8 cellular contexts compared by ENCODE assay signal in the genomic region with DNA sequence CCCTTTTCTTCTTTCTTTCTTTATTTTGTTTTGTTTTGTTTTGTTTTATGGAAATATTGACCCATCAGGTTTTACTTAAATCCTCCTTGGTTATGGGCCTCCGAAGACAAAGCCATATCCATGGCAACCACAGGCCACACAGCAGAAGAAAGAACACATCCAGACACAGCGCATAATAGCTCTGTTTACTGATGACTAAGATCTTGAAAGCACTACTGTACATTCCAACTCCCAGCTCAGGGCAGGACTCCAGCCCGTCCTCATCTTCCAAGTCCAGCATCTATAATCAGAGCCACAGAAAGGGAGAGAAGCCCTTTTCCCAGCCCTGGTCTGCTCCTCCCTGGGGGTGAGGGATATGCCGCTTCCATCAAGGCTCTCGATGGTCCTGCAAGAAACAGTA.
DNase-seq lines count a peak whose midpoint lies in the region; ATAC-seq and TF ChIP-seq lines count a peak whose summit lies in the region.

No MANE protein-coding gene starts in this region.

- H2BK5ac ChIP-seq in trophoblast cell (ENCODE audit: low read depth, low read length, poor library complexity) = no peak overlapping the region

- H3K79me2 ChIP-seq in trophoblast cell (ENCODE audit: control insufficient read depth, insufficient read depth, low read length, poor library complexity) = no peaks in the 10 kb centered on the region

- no peak overlapping the region for H3K9ac ChIP-seq in trophoblast cell (ENCODE audit: low read length)

- no peak overlapping the region for H3K23ac ChIP-seq in trophoblast cell (ENCODE audit: low read length)

- H3K4me1 ChIP-seq in foreskin keratinocyte (no peaks in the 10 kb centered on the region), trophoblast cell (ENCODE audit: control insufficient read depth in 1 of 2, insufficient read depth in 2 of 2, low read length in 2 of 2) (peaks cover 5% of the 10 kb centered on the region in 2 experiments)

- H3K9me3 ChIP-seq in trophoblast cell (ENCODE audit: insufficient read depth, low read depth, low read length) = no peaks in the 10 kb centered on the region

- TF ChIP-seq CTCF in foreskin keratinocyte (conservative IDR thresholded peaks at IDR 0.05) (no peak), GM10248 (IDR thresholded peaks at IDR 0.05; ENCODE audit: control extremely low read depth, extremely low read depth, low read depth, missing control alignments) (no peak)

- peak; percentile 51 for DNase-seq in COR-L47 (lab: John Stamatoyannopoulos, UW)
- DNase-seq in RPMI7951 (ENCODE audit: low read depth) = peak; percentile 90
- DNase-seq in foreskin keratinocyte = peak; percentile 16 to 49
- DNase-seq in trophoblast cell = peak in 1 of 2 donors; percentile 42
- no peak for DNase-seq in activated CD4-positive, CD25-positive, alpha-beta regulatory T cell treated with anti-CD3 and anti-CD28 coated beads, Interleukin-2, amount 50 U/mL, for 72 hours
- no peak for DNase-seq in GM10248 (ENCODE audit: extremely low spot score)
- no peak for DNase-seq in NCI-H1092 (lab: John Stamatoyannopoulos, UW)

- no peak overlapping the region for H3K18ac ChIP-seq in trophoblast cell (ENCODE audit: low read length)

- H3K4me2 ChIP-seq in trophoblast cell (ENCODE audit: low read length) = no peak overlapping the region

- no CpG with 5 or more reads among the region's 5 CpGs for WGBS in trophoblast cell (ENCODE audit: extremely low coverage, insufficient coverage, insufficient read length)

- H3K4ac ChIP-seq in trophoblast cell (ENCODE audit: low read depth, low read length) = no peak overlapping the region

- POLR2A ChIA-PET in GM10248 (lab: Yijun Ruan, JAX) = no interaction called here

- peak overlapping the region; percentile 16 for H3K14ac ChIP-seq in trophoblast cell (ENCODE audit: low read length)

- H3K27ac ChIP-seq in foreskin keratinocyte = no peak overlapping the region
- H3K27ac ChIP-seq in trophoblast cell (ENCODE audit: low read depth, low read length) = no peak overlapping the region

- no peaks in the 10 kb centered on the region for H3K79me1 ChIP-seq in trophoblast cell (ENCODE audit: low read length)

- H2AK5ac ChIP-seq in trophoblast cell (ENCODE audit: low read length) = no peak overlapping the region

- H4K8ac ChIP-seq in trophoblast cell (ENCODE audit: low read depth, low read length) = no peak overlapping the region

- CTCF ChIA-PET in GM10248 (lab: Yijun Ruan, JAX) = no interaction called here

- no peak overlapping the region for H2BK12ac ChIP-seq in trophoblast cell (ENCODE audit: low read length)

- no peak overlapping the region for H4K12ac ChIP-seq in trophoblast cell (ENCODE audit: low read depth, low read length)

- peaks cover 15% of the 10 kb centered on the region for H3K27me3 ChIP-seq in foreskin keratinocyte
- no peaks in the 10 kb centered on the region for H3K27me3 ChIP-seq in trophoblast cell (ENCODE audit: insufficient read depth, low read length)

- no peak overlapping the region for H2AFZ ChIP-seq in trophoblast cell (ENCODE audit: insufficient read depth, low read length, poor library complexity)

- ATAC-seq in foreskin keratinocyte (peak; percentile 20), HG02763 (IDR thresholded peaks at IDR 0.05; ENCODE audit: unreplicated experiment) (no peak)

- H3K36me3 ChIP-seq in trophoblast cell (ENCODE audit: control insufficient read depth in 1 of 2, insufficient read depth in 2 of 2, low read length in 2 of 2) = no peaks in the 10 kb centered on the region

- no peak overlapping the region for H3K4me3 ChIP-seq in trophoblast cell (ENCODE audit: low read depth, low read length)

- no peak overlapping the region for H4K91ac ChIP-seq in trophoblast cell (ENCODE audit: low read depth, low read length)

- H2BK120ac ChIP-seq in trophoblast cell (ENCODE audit: insufficient read depth, low read length, poor library complexity) = no peak overlapping the region

Comparison
In these comparisons a context has a peak if more than half of its experiments do, and no peak if none do; other contexts are left out.
1. DNase-seq: peak in COR-L47 (single experiment), RPMI7951 (single experiment) and foreskin keratinocyte (2 of 2); none in activated CD4-positive, CD25-positive, alpha-beta regulatory T cell treated with anti-CD3 and anti-CD28 coated beads, Interleukin-2, amount 50 U/mL, for 72 hours (single experiment), GM10248 (single experiment) and NCI-H1092 (single experiment).